19 cellular contexts compared by ENCODE assay signal in the genomic region with DNA sequence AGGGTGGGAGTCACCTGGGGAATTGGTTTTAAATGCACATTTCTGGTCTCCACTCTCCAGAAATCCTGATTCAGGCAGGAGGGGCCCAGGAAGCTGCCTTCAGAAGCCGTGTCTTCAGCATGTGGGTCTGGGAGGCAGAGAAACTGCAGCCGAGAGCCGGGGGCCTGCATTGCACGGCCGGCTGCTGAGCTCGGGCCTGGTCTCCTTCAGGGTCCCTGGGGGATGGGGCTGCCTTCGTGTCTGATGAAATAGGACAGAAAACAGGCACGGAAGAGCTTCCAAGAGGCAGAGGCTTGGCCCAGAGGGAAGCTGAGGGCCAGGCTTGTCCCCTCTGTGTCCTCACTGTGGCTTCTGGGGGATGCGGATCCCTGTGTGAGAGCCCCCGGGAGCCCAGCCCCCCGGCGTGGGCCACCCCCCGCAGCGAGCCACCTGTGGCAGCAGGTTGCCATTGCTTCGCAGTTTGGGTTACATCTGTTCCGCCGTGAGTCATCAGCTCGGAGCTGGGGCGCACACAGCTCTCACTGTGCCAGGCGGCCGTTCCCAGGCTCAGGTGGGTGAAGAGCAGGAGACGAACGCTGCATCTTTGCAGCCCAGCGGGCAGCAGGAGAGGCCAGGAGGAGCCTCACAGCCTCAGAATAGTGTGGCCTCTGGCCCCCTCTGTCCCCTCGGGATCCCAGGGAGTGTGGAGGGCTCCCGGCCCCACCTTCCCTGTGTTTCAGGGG.
DNase-seq lines count a peak whose midpoint lies in the region; FAIRE-seq and TF ChIP-seq lines count a peak whose summit lies in the region.
"Had no signal": no experiment of that assay in that cellular context is flagged by ENCODE, and none has a peak within 500 bp of the region (broad histone marks: within the 10 kb centered on the region; RNA-seq: fewer than 3 reads in every experiment).

No MANE protein-coding gene starts in this region.

- H3K23me2 ChIP-seq in H1 (ENCODE audit: low read depth, low read length) = no peaks in the 10 kb centered on the region

- POLR2A ChIA-PET in H1 (lab: Charles Lee; ENCODE audit: partially characterized antibody) = interaction anchor here (0.8 to 2.0 kb wide), 3 partner anchors 9 to 826 kb away, joined by 3 to 6 read pairs (median 4); partner anchors contain the start of gene C1orf174

- TF ChIP-seq CTCF in H1 (IDR thresholded peaks at IDR 0.05; ENCODE audit: control extremely low read depth in 1 of 3, insufficient read depth in 1 of 3, low read depth in 1 of 3, low read length in 3 of 3) (no peak), nephron progenitor cell (IDR thresholded peaks at IDR 0.05) (no peak), endothelial cell (IDR thresholded peaks at IDR 0.05; ENCODE audit: unreplicated experiment) (no peak)

- 0 out of 2 replicates have a peak overlapping the region, but pooled peaks have one; percentile 56 for H2BK5ac ChIP-seq in H1 (ENCODE audit: low read depth, low read length)

- H3K18ac ChIP-seq in H1 (ENCODE audit: extremely low read depth, low read length) = peak overlapping the region; percentile 48; the same call in 1 of the 2 replicates

- no peaks in the 10 kb centered on the region for H3K79me2 ChIP-seq in H1 (ENCODE audit: control insufficient read depth in 1 of 2, insufficient read depth in 2 of 2, low read length in 2 of 2)

- no peak overlapping the region for H2AFZ ChIP-seq in H1 (ENCODE audit: low read length)

- TF ChIP-seq RAD21 in H1 (IDR thresholded peaks at IDR 0.05 in 1 of 2, conservative IDR thresholded peaks at IDR 0.05 in 1 of 2; ENCODE audit: low read depth in 2 of 2, low read length in 2 of 2) = no peak

- no peak overlapping the region for H3K56ac ChIP-seq in H1 (replicated peaks; ENCODE audit: insufficient read length, low read depth, low read length)

- no peak overlapping the region for H2BK15ac ChIP-seq in H1 (ENCODE audit: low read length)

- H3K27me3 Mint-ChIP-seq in nephron progenitor cell (ENCODE audit: low read depth, poor library complexity) (peaks cover 4% of the 10 kb centered on the region), endothelial cell (ENCODE audit: unreplicated experiment) (peaks cover 16% of the 10 kb centered on the region)

- 0 out of 7 replicates have a peak, but pooled peaks cover 0 to 3% (median 1%) of the 10 kb centered on the region in 4 experiments for H3K4me1 ChIP-seq in H1 (replicated peaks in 1 of 4; ENCODE audit: control insufficient read depth in 3 of 4, insufficient read depth in 4 of 4, low read length in 3 of 4)

- no peaks in the 10 kb centered on the region for H3K36me3 ChIP-seq in H1 (ENCODE audit: control insufficient read depth in 2 of 4, insufficient read depth in 4 of 4, low read length in 3 of 4)
- H3K36me3 ChIP-seq: MG63 had no signal

- H3K36me3 Mint-ChIP-seq in nephron progenitor cell (ENCODE audit: low read depth) (no peaks in the 10 kb centered on the region), endothelial cell (ENCODE audit: low read depth, unreplicated experiment) (no peaks in the 10 kb centered on the region)
- H3K36me3 Mint-ChIP-seq: CD14-positive monocyte had no signal

- H3K4me1 Mint-ChIP-seq in nephron progenitor cell = peaks cover 71% of the 10 kb centered on the region
- no peaks in the 10 kb centered on the region for H3K4me1 Mint-ChIP-seq in endothelial cell (ENCODE audit: unreplicated experiment)

- H3K4me2 ChIP-seq in H1 (ENCODE audit: insufficient read depth in 1 of 2, low read depth in 2 of 2, low read length in 2 of 2) = no peak overlapping the region
- H3K4me2 ChIP-seq: KMS-11 had no signal

- H3K9me3 ChIP-seq in H1 (ENCODE audit: insufficient read depth in 2 of 2, low read depth in 1 of 2, low read length in 1 of 2) = no peaks in the 10 kb centered on the region; a peak in 1 of 4 replicates
- H3K9me3 ChIP-seq: MG63 had no signal

- H3K14ac ChIP-seq in H1 (ENCODE audit: insufficient read length) = no peak overlapping the region

- H3K27ac Mint-ChIP-seq in nephron progenitor cell = no peak overlapping the region
- H3K27ac Mint-ChIP-seq in endothelial cell (ENCODE audit: unreplicated experiment) = no peak overlapping the region

- DNase-seq in Daoy (ENCODE audit: low read depth) (peak; percentile 11), NCI-H1694 (lab: John Stamatoyannopoulos, UW) (peak; percentile 13), H1 (ENCODE audit: low read depth in 1 of 2, low spot score in 2 of 2) (no peak), nephron progenitor cell (peak; percentile 29), A172 (ENCODE audit: low spot score) (no peak), cerebellar cortex (ENCODE audit: low spot score) (no peak), endothelial cell (ENCODE audit: low spot score) (no peak)
- DNase-seq: COR-L47, DMS53, GOT3, MG63, NCI-H1105, NCI-H2081, NCI-H345 had no signal

- H2BK120ac ChIP-seq in H1 (replicated peaks; ENCODE audit: low read depth, low read length) = no peak overlapping the region

- no peak for TF ChIP-seq POLR2A in H1 (IDR thresholded peaks at IDR 0.05; ENCODE audit: control extremely low read depth in 1 of 2, low read depth in 2 of 2, low read length in 2 of 2)

- no peaks in the 10 kb centered on the region for H3K27me3 ChIP-seq in H1 (replicated peaks in 1 of 4; ENCODE audit: control insufficient read depth in 3 of 4, extremely low read depth in 1 of 4, insufficient read depth in 3 of 4, low read length in 3 of 4)
- H3K27me3 ChIP-seq: MG63 had no signal

- H4K5ac ChIP-seq in H1 (ENCODE audit: insufficient read length, low read depth, low read length) = no peak overlapping the region

- no peaks in the 10 kb centered on the region for H3K9me3 Mint-ChIP-seq in nephron progenitor cell
- H3K9me3 Mint-ChIP-seq in endothelial cell (ENCODE audit: unreplicated experiment) = no peaks in the 10 kb centered on the region
- H3K9me3 Mint-ChIP-seq: CD14-positive monocyte had no signal

- no peak overlapping the region for H3K4ac ChIP-seq in H1 (replicated peaks; ENCODE audit: insufficient read length, low read depth, low read length)

- no peak for FAIRE-seq in H1 (lab: Jason Lieb, UNC)
- FAIRE-seq: GM12878, GM18507 had no signal

- CTCF ChIA-PET in H1 (lab: Charles Lee; ENCODE audit: partially characterized antibody) = interaction anchor here (0.8 to 1.2 kb wide), 2 partner anchors 9 to 32 kb away, joined by 3 to 4 read pairs; no protein-coding TSS in a partner anchor

- H3K4me3 ChIP-seq in H1 (ENCODE audit: extremely low read depth in 1 of 4, insufficient read depth in 2 of 4, low read depth in 3 of 4, low read length in 4 of 4) = no peak overlapping the region
- H3K4me3 ChIP-seq: GM12878, MG63, SK-N-MC had no signal

- no peak overlapping the region for H4K91ac ChIP-seq in H1 (replicated peaks; ENCODE audit: insufficient read length, low read length)

- peak overlapping the region; percentile 75; the same call in 1 of the 2 replicates for H4K8ac ChIP-seq in H1 (ENCODE audit: extremely low read depth, insufficient read depth, low read length)

- H3K27ac ChIP-seq in H1 (ENCODE audit: low read depth, low read length) = no peak overlapping the region
- H3K27ac ChIP-seq: KMS-11, SK-N-MC had no signal

- no peak for TF ChIP-seq EP300 in H1 (IDR thresholded peaks at IDR 0.05; ENCODE audit: borderline replicate concordance in 1 of 2, low read depth in 2 of 2, low read length in 2 of 2)

- 0 out of 2 replicates have a peak overlapping the region, but pooled peaks have one; percentile 23 for H2BK12ac ChIP-seq in H1 (ENCODE audit: low read depth, low read length)

- H2AK5ac ChIP-seq in H1 (ENCODE audit: low read depth, low read length) = no peak overlapping the region

- no peak overlapping the region for H3K4me3 Mint-ChIP-seq in nephron progenitor cell
- no peak overlapping the region for H3K4me3 Mint-ChIP-seq in endothelial cell (ENCODE audit: unreplicated experiment)
- H3K4me3 Mint-ChIP-seq: CD14-positive monocyte had no signal

- no peaks in the 10 kb centered on the region for H3K79me1 ChIP-seq in H1 (ENCODE audit: low read depth, low read length)

- WGBS in H1 (ENCODE audit: extremely low coverage in 1 of 2, insufficient coverage in 1 of 2, insufficient read length in 1 of 2, insufficient replicate concordance in 2 of 2, low coverage in 1 of 2, low lambda C conversion rate in 2 of 2, missing lambda C conversion rate in 1 of 2), 2 experiments = 83% methylated on average over 19 of the region's 26 CpGs; no CpG with 5 or more reads in 1 of the 2 experiments

- H4K20me1 ChIP-seq in H1 (replicated peaks in 1 of 2; ENCODE audit: control insufficient read depth in 1 of 2, insufficient read depth in 2 of 2, low read length in 2 of 2) = no peaks in the 10 kb centered on the region

- no peak overlapping the region for H3K23ac ChIP-seq in H1 (ENCODE audit: insufficient read length)

- no peak overlapping the region for H2BK20ac ChIP-seq in H1 (ENCODE audit: low read length)

- H3K9ac ChIP-seq in H1 (replicated peaks in 1 of 4; ENCODE audit: extremely low read depth in 1 of 4, low read depth in 3 of 4, low read length in 3 of 4) = no peak overlapping the region
- H3K9ac ChIP-seq: KMS-11 had no signal

TF ChIP-seq in H1, 55 proteins besides CTCF, POLR2A, EP300 and RAD21:
- TF ChIP-seq TEAD4 (IDR thresholded peaks at IDR 0.05; ENCODE audit: low read depth, low read length) (no peak), POU5F1 (IDR thresholded peaks at IDR 0.05; ENCODE audit: low read depth, low read length) (no peak), SIRT6 (IDR thresholded peaks at IDR 0.05; ENCODE audit: low read length) (no peak)

Comparison
In these comparisons a context has a peak if more than half of its experiments do, and no peak if none do; other contexts are left out.
1. DNase-seq: peak in Daoy (single experiment), NCI-H1694 (single experiment) and nephron progenitor cell (single experiment); none in H1 (0 of 2), A172 (single experiment), cerebellar cortex (single experiment) and endothelial cell (single experiment).